ENCODE assay signal across 11 cellular contexts in genomic region chr5:1883925-1884637, GRCh38. TPM values are rescaled to one million over a fixed set of nuclear protein-coding genes. Genes with fewer than 3 reads are reported as not detected.
A peak's percentile ranks its signal among the peaks of the same experiment; 100 is the strongest.
DNase-seq lines count a peak whose midpoint lies in the region; ATAC-seq lines count a peak whose summit lies in the region.
"Had no signal": no experiment of that assay in that cellular context is flagged by ENCODE, and none has a peak within 500 bp of the region (broad histone marks: within the 10 kb centered on the region; RNA-seq: fewer than 3 reads in every experiment).

No MANE protein-coding gene starts in this region.

- no peaks in the 10 kb centered on the region for H3K36me3 ChIP-seq in iPS-15b (ENCODE audit: control insufficient read depth, insufficient read depth, low read length)

- CTCF ChIA-PET in activated CD8-positive, alpha-beta memory T cell treated with anti-CD3 and anti-CD28 coated beads, Interleukin-2, amount 10 ng/mL, durations not matched to agents 7 days and 5 days (lab: Charles Lee), result interaction anchor here (0.6 kb wide), 1 partner anchor 1712 kb away, joined by 3 read pairs; no protein-coding TSS in a partner anchor

- H3K27me3 Mint-ChIP-seq in activated CD8-positive, alpha-beta memory T cell treated with anti-CD3 and anti-CD28 coated beads, Interleukin-2, amount 10 ng/mL, durations not matched to agents 7 days and 5 days, result peaks cover 66% of the 10 kb centered on the region
- peaks cover 48% of the 10 kb centered on the region for H3K27me3 Mint-ChIP-seq in T-helper 17 cell
- H3K27me3 Mint-ChIP-seq in stimulated activated memory B cell treated with anti-CD40 and anti-IgM and Interleukin-4, amounts not matched to agents 10 μg/mL and 1 μg/mL and 100 μg/mL, for 72 hours, result peaks cover 67% of the 10 kb centered on the region

- no peaks in the 10 kb centered on the region for H3K36me3 Mint-ChIP-seq in activated CD8-positive, alpha-beta memory T cell treated with anti-CD3 and anti-CD28 coated beads, Interleukin-2, amount 10 ng/mL, durations not matched to agents 7 days and 5 days
- H3K36me3 Mint-ChIP-seq in T-helper 17 cell (ENCODE audit: low read depth), result peaks cover 3% of the 10 kb centered on the region
- no peaks in the 10 kb centered on the region for H3K36me3 Mint-ChIP-seq in stimulated activated memory B cell treated with anti-CD40 and anti-IgM and Interleukin-4, amounts not matched to agents 10 μg/mL and 1 μg/mL and 100 μg/mL, for 72 hours

- peak overlapping the region; percentile 27 for H3K4me3 ChIP-seq in iPS-15b (ENCODE audit: low read depth, low read length)

- no peaks in the 10 kb centered on the region for H3K4me1 Mint-ChIP-seq in activated CD8-positive, alpha-beta memory T cell treated with anti-CD3 and anti-CD28 coated beads, Interleukin-2, amount 10 ng/mL, durations not matched to agents 7 days and 5 days
- H3K4me1 Mint-ChIP-seq in T-helper 17 cell, result peaks cover 14% of the 10 kb centered on the region
- peaks cover 6% of the 10 kb centered on the region for H3K4me1 Mint-ChIP-seq in stimulated activated memory B cell treated with anti-CD40 and anti-IgM and Interleukin-4, amounts not matched to agents 10 μg/mL and 1 μg/mL and 100 μg/mL, for 72 hours

- ATAC-seq in activated CD8-positive, alpha-beta memory T cell treated with anti-CD3 and anti-CD28 coated beads, Interleukin-2, amount 10 ng/mL, durations not matched to agents 7 days and 5 days, result no peak
- no peak for ATAC-seq in T-helper 17 cell
- ATAC-seq in stimulated activated memory B cell treated with anti-CD40 and anti-IgM and Interleukin-4, amounts not matched to agents 10 μg/mL and 1 μg/mL and 100 μg/mL, for 72 hours, result peak; percentile 31

- H3K9me3 ChIP-seq in T-helper 17 cell (ENCODE audit: control insufficient read depth, low read length, poor library complexity, severe bottlenecking), result no peaks in the 10 kb centered on the region
- no peaks in the 10 kb centered on the region for H3K9me3 ChIP-seq in iPS-15b (ENCODE audit: control insufficient read depth, insufficient read depth, low read length)

- H3K27ac Mint-ChIP-seq in activated CD8-positive, alpha-beta memory T cell treated with anti-CD3 and anti-CD28 coated beads, Interleukin-2, amount 10 ng/mL, durations not matched to agents 7 days and 5 days, result peak overlapping the region; percentile 44
- no peak overlapping the region for H3K27ac Mint-ChIP-seq in T-helper 17 cell
- no peak overlapping the region for H3K27ac Mint-ChIP-seq in stimulated activated memory B cell treated with anti-CD40 and anti-IgM and Interleukin-4, amounts not matched to agents 10 μg/mL and 1 μg/mL and 100 μg/mL, for 72 hours

- no peak for DNase-seq in activated CD8-positive, alpha-beta memory T cell treated with anti-CD3 and anti-CD28 coated beads, Interleukin-2, amount 10 ng/mL, durations not matched to agents 7 days and 5 days
- DNase-seq in activated CD8-positive, alpha-beta memory T cell treated with anti-CD3 and anti-CD28 coated beads, Interleukin-2, amount 50 U/mL, for 48 hours, result no peak
- DNase-seq in T-helper 17 cell (no peak), medulla oblongata (ENCODE audit: extremely low spot score) (no peak), UCSD-AML1 (lab: John Stamatoyannopoulos, UW; ENCODE audit: unreplicated experiment) (no peak)
- no peak for DNase-seq in activated effector memory CD4-positive, alpha-beta T cell treated with anti-CD3 and anti-CD28 coated beads, Interleukin-2, amount 50 U/mL, for 16 hours
- DNase-seq: activated CD8-positive, alpha-beta memory T cell treated with anti-CD3 and anti-CD28 coated beads for 24 hours; NCI-H2081 treated with DMSO at 0.1 percent for 48 hours; SHP77 had no signal

- no peaks in the 10 kb centered on the region for H3K9me3 Mint-ChIP-seq in activated CD8-positive, alpha-beta memory T cell treated with anti-CD3 and anti-CD28 coated beads, Interleukin-2, amount 10 ng/mL, durations not matched to agents 7 days and 5 days (ENCODE audit: low read depth)
- no peaks in the 10 kb centered on the region for H3K9me3 Mint-ChIP-seq in stimulated activated memory B cell treated with anti-CD40 and anti-IgM and Interleukin-4, amounts not matched to agents 10 μg/mL and 1 μg/mL and 100 μg/mL, for 72 hours

- no peak overlapping the region for H3K9ac ChIP-seq in iPS-15b (ENCODE audit: low read depth, low read length)

- no peak overlapping the region for H3K4me3 Mint-ChIP-seq in activated CD8-positive, alpha-beta memory T cell treated with anti-CD3 and anti-CD28 coated beads, Interleukin-2, amount 10 ng/mL, durations not matched to agents 7 days and 5 days
- H3K4me3 Mint-ChIP-seq in T-helper 17 cell, result peak overlapping the region; percentile 74
- peak overlapping the region; percentile 34 for H3K4me3 Mint-ChIP-seq in stimulated activated memory B cell treated with anti-CD40 and anti-IgM and Interleukin-4, amounts not matched to agents 10 μg/mL and 1 μg/mL and 100 μg/mL, for 72 hours

- H3K27me3 ChIP-seq in iPS-15b (ENCODE audit: control insufficient read depth, insufficient read depth, low read length), result peaks cover 90% of the 10 kb centered on the region

- H3K4me1 ChIP-seq in iPS-15b (ENCODE audit: control insufficient read depth, insufficient read depth, low read length), result peaks cover 2% of the 10 kb centered on the region

RNA-seq across cellular contexts. Expression of gene IRX4, which starts 1.4 kb away (rescaled TPM):
- not detected for total RNA-seq in activated CD8-positive, alpha-beta memory T cell treated with anti-CD3 and anti-CD28 coated beads, Interleukin-2, amount 10 ng/mL, durations not matched to agents 7 days and 5 days
- total RNA-seq in T-helper 17 cell, result not detected
